8 cellular contexts compared by ENCODE assay signal in genomic region chr11:8018742-8019631, GRCh38. TPM values are rescaled to one million over a fixed set of nuclear protein-coding genes. Genes with fewer than 3 reads are reported as not detected.
DNase-seq lines count a peak whose midpoint lies in the region; ATAC-seq and TF ChIP-seq lines count a peak whose summit lies in the region.

No MANE protein-coding gene starts in this region.

- DNase-seq in GM13977 (ENCODE audit: low spot score) (peak; percentile 76), NCI-H2171 treated with DMSO at 0.1 percent for 48 hours (lab: John Stamatoyannopoulos, UW) (peak; percentile 58), activated T-cell treated with anti-CD3 and anti-CD28 coated beads for 48 hours (ENCODE audit: low read depth) (peak; percentile 47), epithelial cell of esophagus (ENCODE audit: low read depth) (peak; percentile 38)
- DNase-seq in stimulated activated CD8-positive, alpha-beta memory T cell treated with anti-CD3 and anti-CD28 coated beads, Interleukin-12 subunit alpha, Interleukin-12 subunit beta, amount 100 ng/mL, for 4 hours (ENCODE audit: low read depth) = peak; percentile 44

- ATAC-seq in GM21447 (IDR thresholded peaks at IDR 0.05; ENCODE audit: unreplicated experiment) = no peak
- ATAC-seq in GM21786 (IDR thresholded peaks at IDR 0.05; ENCODE audit: unreplicated experiment) = no peak

- H3K4me1 ChIP-seq in mesodermal cell (ENCODE audit: control insufficient read depth, insufficient read depth, low read length, poor library complexity, severe bottlenecking) = peaks cover 4% of the 10 kb centered on the region

- in situ Hi-C loops in GM13977 (cut with MboI; ENCODE audit: low pct_unique_long_range_greater_than_20kb, low sequenced_read_pairs, unreplicated experiment) = no loop called here

- no peak overlapping the region for H3K27ac ChIP-seq in mesodermal cell (ENCODE audit: low read depth, low read length, severe bottlenecking)

- TF ChIP-seq CTCF in GM13977 (IDR thresholded peaks at IDR 0.05; ENCODE audit: extremely low read depth, insufficient read depth, missing control alignments) (no peak), epithelial cell of esophagus (IDR thresholded peaks at IDR 0.05; ENCODE audit: insufficient read depth, low read depth, low read length, missing control alignments) (no peak)

- H3K4me3 ChIP-seq in epithelial cell of esophagus (ENCODE audit: low read length) (peak overlapping the region; percentile 33), mesodermal cell (ENCODE audit: extremely low read depth, insufficient read depth, low read length, poor library complexity, severe bottlenecking) (peak overlapping the region; percentile 49)

- no peaks in the 10 kb centered on the region for H3K36me3 ChIP-seq in mesodermal cell (ENCODE audit: control insufficient read depth, insufficient read depth, low read length)

- 1% methylated on average over 71 to 73 of the region's 84 CpGs for WGBS in mesodermal cell (ENCODE audit: insufficient coverage in 2 of 2), 2 experiments

- no peaks in the 10 kb centered on the region for H3K9me3 ChIP-seq in mesodermal cell (ENCODE audit: control insufficient read depth, low read length)

RNA-seq across cellular contexts. Expression of gene EIF3F, which starts 31.9 kb away (rescaled TPM):
- polyA plus RNA-seq in mesodermal cell (2013, experiment 1 of 2) = 405 TPM
- 391 TPM for polyA plus RNA-seq in mesodermal cell (2013, experiment 2 of 2)

RNA-seq across cellular contexts. Expression of gene NLRP10, which starts 53.7 kb away (rescaled TPM):
- not detected for polyA plus RNA-seq in mesodermal cell (2013, experiment 1 of 2)
- polyA plus RNA-seq in mesodermal cell (2013, experiment 2 of 2) = not detected
